In the genomic region with DNA sequence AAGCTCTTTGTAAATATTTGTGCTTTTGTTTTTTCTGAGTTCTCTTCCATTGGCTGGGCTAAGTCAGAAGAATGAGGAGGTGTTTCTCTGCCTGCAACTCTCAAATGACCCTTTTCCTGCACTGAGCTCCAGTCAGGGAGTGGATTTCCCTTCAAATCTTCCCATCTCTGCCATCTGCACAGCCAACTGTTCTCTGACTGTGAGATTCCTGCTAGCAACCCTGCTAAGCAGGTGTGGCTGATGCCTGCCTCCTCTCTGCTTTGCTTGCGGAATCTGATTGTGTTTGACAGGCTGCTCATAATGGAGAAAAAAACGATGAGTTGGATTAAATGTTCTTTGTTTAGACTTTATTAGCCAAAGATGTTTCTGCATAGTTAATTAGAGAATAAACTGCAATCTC, we compare ENCODE assay signal across 19 cellular contexts.
DNase-seq lines count a peak whose midpoint lies in the region; ATAC-seq lines count a peak whose summit lies in the region.
"Had no signal": no experiment of that assay in that cellular context is flagged by ENCODE, and none has a peak within 500 bp of the region (broad histone marks: within the 10 kb centered on the region; RNA-seq: fewer than 3 reads in every experiment).

No MANE protein-coding gene starts in this region.

- DNase-seq in D341Med (ENCODE audit: low spot score) = peak; percentile 38
- peak; percentile 65 for DNase-seq in NCI-H1694 treated with DMSO at 0.1 percent for 48 hours (lab: John Stamatoyannopoulos, UW)
- DNase-seq in cerebellum (ENCODE audit: low spot score) = peak; percentile 64
- DNase-seq in retina = peak; percentile 30
- no peak for DNase-seq in immature natural killer cell
- no peak for DNase-seq in NCI-H146 treated with DMSO at 0.1 percent for 48 hours (lab: John Stamatoyannopoulos, UW; ENCODE audit: unreplicated experiment)
- DNase-seq: CD4-positive, alpha-beta T cell; DMS79; EL; GF-D8; HCEC 1CT; NCI-H1092; NCI-H1417 treated with DMSO at 0.1 percent for 48 hours; NCI-H1930; NCI-H446; NCI-H524 treated with DMSO at 0.1 percent for 48 hours; SK-N-SH; SW 1271 had no signal

- H3K27ac Mint-ChIP-seq in immature natural killer cell = no peak overlapping the region
- H3K27ac Mint-ChIP-seq: CD4-positive, alpha-beta T cell had no signal

- peaks cover 0 to 4% (median 0%) of the 10 kb centered on the region in 3 donors for H3K36me3 Mint-ChIP-seq in immature natural killer cell

- no peaks in the 10 kb centered on the region for H3K4me1 Mint-ChIP-seq in immature natural killer cell

- H3K9me3 Mint-ChIP-seq in immature natural killer cell = peaks cover 11 to 40% (median 20%) of the 10 kb centered on the region in 6 donors

- no peak for ATAC-seq in HG02870 (IDR thresholded peaks at IDR 0.05; ENCODE audit: unreplicated experiment)

- H3K4me3 Mint-ChIP-seq in immature natural killer cell = no peak overlapping the region
- H3K4me3 Mint-ChIP-seq: CD4-positive, alpha-beta T cell had no signal

- H3K27me3 Mint-ChIP-seq in immature natural killer cell (ENCODE audit: low read depth in 3 of 3) = peaks cover 0 to 3% (median 0%) of the 10 kb centered on the region in 3 donors
- H3K27me3 Mint-ChIP-seq: CD4-positive, alpha-beta T cell had no signal

Comparison
In these comparisons a context has a peak if more than half of its experiments do, and no peak if none do; other contexts are left out.
1. DNase-seq: peak in D341Med (single experiment), NCI-H1694 treated with DMSO at 0.1 percent for 48 hours (single experiment), cerebellum (single experiment) and retina (single experiment); none in immature natural killer cell (0 of 3) and NCI-H146 treated with DMSO at 0.1 percent for 48 hours (single experiment).